Comparison of ENCODE assay signal across 12 cellular contexts in genomic region chr18:44943201-44943881, GRCh38.
DNase-seq lines count a peak whose midpoint lies in the region; ATAC-seq and TF ChIP-seq lines count a peak whose summit lies in the region.
"Had no signal": no experiment of that assay in that cellular context is flagged by ENCODE, and none has a peak within 500 bp of the region (broad histone marks: within the 10 kb centered on the region; RNA-seq: fewer than 3 reads in every experiment).

No MANE protein-coding gene starts in this region.

- CTCF ChIA-PET in CD8-positive, alpha-beta T cell (lab: Charles Lee), result no interaction called here

- ATAC-seq in gastroesophageal sphincter, result peak; percentile 47
- ATAC-seq in sciatic nerve, result peak; percentile 39
- no peak for ATAC-seq in CD8-positive, alpha-beta T cell
- ATAC-seq in HG03159 (IDR thresholded peaks at IDR 0.05; ENCODE audit: unreplicated experiment), result no peak
- ATAC-seq: T-cell had no signal

- 40 to 60% methylated on average over 1 to 3 of the region's 3 CpGs for WGBS in gastroesophageal sphincter (ENCODE audit: low coverage in 1 of 2), 2 donors

- TF ChIP-seq EP300 in gastroesophageal sphincter (IDR thresholded peaks at IDR 0.05), result no peak

- H3K4me3 ChIP-seq in gastroesophageal sphincter, result no peak overlapping the region
- no peak overlapping the region for H3K4me3 ChIP-seq in CD8-positive, alpha-beta T cell (ENCODE audit: low read depth, low read length)

- H3K4me3 Mint-ChIP-seq in CD8-positive, alpha-beta T cell, result no peak overlapping the region
- H3K4me3 Mint-ChIP-seq: T-cell had no signal

- TF ChIP-seq CTCF in gastroesophageal sphincter (IDR thresholded peaks at IDR 0.05), result no peak
- no peak for TF ChIP-seq CTCF in CD8-positive, alpha-beta T cell (IDR thresholded peaks at IDR 0.05)

- DNase-seq in GM04504 (ENCODE audit: low read depth), result peak; percentile 44
- DNase-seq in RPMI7951 (ENCODE audit: low read depth), result peak; percentile 75
- no peak for DNase-seq in sciatic nerve (ENCODE audit: low spot score)
- DNase-seq in CD8-positive, alpha-beta T cell, result no peak
- no peak for DNase-seq in stimulated activated CD4-positive, alpha-beta T cell treated with anti-CD3 and anti-CD28 coated beads, Interleukin-12 subunit alpha, Interleukin-12 subunit beta, amount 100 ng/mL, for 4 hours
- DNase-seq in DMS114 treated with DMSO at 0.1 percent for 48 hours (lab: John Stamatoyannopoulos, UW; ENCODE audit: unreplicated experiment), result no peak
- DNase-seq: anterior cingulate cortex, Karpas-422, NCI-H82, T-cell had no signal

- intact Hi-C loops in sciatic nerve (cut with DNase I), result no loop called here
- intact Hi-C loops in CD8-positive, alpha-beta T cell (cut with DNase I, micrococcal nuclease), result no loop called here

- H3K27ac Mint-ChIP-seq in CD8-positive, alpha-beta T cell, result no peak overlapping the region
- H3K27ac Mint-ChIP-seq: T-cell had no signal

- no peak for TF ChIP-seq POLR2A in gastroesophageal sphincter (IDR thresholded peaks at IDR 0.05)

- no peaks in the 10 kb centered on the region for H3K27me3 Mint-ChIP-seq in CD8-positive, alpha-beta T cell (ENCODE audit: low read depth)

- H3K9me3 ChIP-seq in gastroesophageal sphincter, result no peaks in the 10 kb centered on the region
- no peaks in the 10 kb centered on the region for H3K9me3 ChIP-seq in CD8-positive, alpha-beta T cell (ENCODE audit: low read length)

- H3K36me3 ChIP-seq in gastroesophageal sphincter, result no peaks in the 10 kb centered on the region
- no peaks in the 10 kb centered on the region for H3K36me3 ChIP-seq in CD8-positive, alpha-beta T cell (ENCODE audit: insufficient read depth, low read length)

- POLR2A ChIA-PET in CD8-positive, alpha-beta T cell (lab: Charles Lee), result no interaction called here

- H3K36me3 Mint-ChIP-seq in CD8-positive, alpha-beta T cell, result no peaks in the 10 kb centered on the region
- H3K36me3 Mint-ChIP-seq: T-cell had no signal

- peaks cover 6 to 46% (median 8%) of the 10 kb centered on the region in 3 donors for H3K4me1 ChIP-seq in gastroesophageal sphincter
- H3K4me1 ChIP-seq in CD8-positive, alpha-beta T cell (ENCODE audit: insufficient read depth, low read length), result no peaks in the 10 kb centered on the region

- no peaks in the 10 kb centered on the region for H3K27me3 ChIP-seq in gastroesophageal sphincter
- H3K27me3 ChIP-seq in CD8-positive, alpha-beta T cell (ENCODE audit: insufficient read depth, low read length), result no peaks in the 10 kb centered on the region

- no peaks in the 10 kb centered on the region for H3K9me3 Mint-ChIP-seq in CD8-positive, alpha-beta T cell

- no peaks in the 10 kb centered on the region for H3K4me1 Mint-ChIP-seq in CD8-positive, alpha-beta T cell (ENCODE audit: low read depth)
- H3K4me1 Mint-ChIP-seq: T-cell had no signal

- no peak overlapping the region for H3K27ac ChIP-seq in gastroesophageal sphincter
- no peak overlapping the region for H3K27ac ChIP-seq in CD8-positive, alpha-beta T cell (ENCODE audit: low read depth, low read length)

Comparison
In these comparisons a context has a peak if more than half of its experiments do, and no peak if none do; other contexts are left out.
1. DNase-seq: peak in GM04504 (single experiment) and RPMI7951 (single experiment); none in sciatic nerve (single experiment), CD8-positive, alpha-beta T cell (0 of 7), stimulated activated CD4-positive, alpha-beta T cell treated with anti-CD3 and anti-CD28 coated beads, Interleukin-12 subunit alpha, Interleukin-12 subunit beta, amount 100 ng/mL, for 4 hours (single experiment) and DMS114 treated with DMSO at 0.1 percent for 48 hours (single experiment).
2. ATAC-seq: peak in gastroesophageal sphincter (single experiment) and sciatic nerve (single experiment); none in CD8-positive, alpha-beta T cell (single experiment) and HG03159 (single experiment).